In the genomic region with DNA sequence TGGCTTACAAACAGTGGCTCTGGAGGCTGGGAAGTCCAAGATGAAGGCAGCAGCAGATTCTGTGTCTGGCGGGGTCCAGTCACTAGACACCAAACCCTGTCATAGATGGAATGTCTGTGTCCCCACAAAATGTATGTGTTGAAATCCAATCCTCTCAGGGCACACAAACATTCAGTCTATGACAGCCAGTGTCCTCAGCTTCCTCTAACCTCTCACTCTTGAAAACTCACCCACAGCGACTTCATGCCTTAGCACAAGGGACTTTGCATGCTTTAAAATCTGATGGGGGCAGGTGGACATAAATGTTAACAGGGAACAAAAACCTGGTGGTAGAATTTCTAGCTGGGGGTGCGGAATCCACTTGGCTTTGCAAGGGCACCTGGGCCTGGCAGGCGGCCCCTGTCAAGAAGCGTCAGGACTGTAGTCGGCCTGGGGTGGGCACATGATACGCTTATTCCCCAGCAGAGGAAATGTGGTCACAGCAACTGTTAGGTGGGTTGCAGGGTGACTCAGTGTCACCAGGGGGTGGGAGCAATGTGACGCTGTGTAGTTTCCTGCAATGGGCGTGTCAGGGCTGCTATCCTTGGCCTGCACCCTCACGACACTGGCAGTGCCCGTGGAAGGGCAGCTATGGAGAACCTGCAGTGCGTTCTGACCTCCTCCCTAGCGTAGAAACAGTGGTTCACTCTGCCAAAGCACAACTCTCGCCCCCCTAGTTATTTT, we compare ENCODE assay signal across 10 cellular contexts. TPM values are rescaled to one million over a fixed set of nuclear protein-coding genes. Genes with fewer than 3 reads are reported as not detected.
DNase-seq lines count a peak whose midpoint lies in the region; ATAC-seq and TF ChIP-seq lines count a peak whose summit lies in the region.
"Had no signal": no experiment of that assay in that cellular context is flagged by ENCODE, and none has a peak within 500 bp of the region (broad histone marks: within the 10 kb centered on the region; RNA-seq: fewer than 3 reads in every experiment).

No MANE protein-coding gene starts in this region.

- intact Hi-C loops in left lung (cut with DNase I): no loop called here

- no peak for TF ChIP-seq CTCF in left lung (IDR thresholded peaks at IDR 0.05)

- peak overlapping the region in 1 of 2 donors; percentile 69 for H3K27ac ChIP-seq in left lung
- H3K27ac ChIP-seq: tibial artery had no signal

- no peaks in the 10 kb centered on the region for H3K36me3 ChIP-seq in left lung
- H3K36me3 ChIP-seq: tibial artery had no signal

- H3K4me1 ChIP-seq in left lung: peaks cover 0 to 70% of the 10 kb centered on the region in 2 donors

- peak; percentile 50 for ATAC-seq in HG02763 (IDR thresholded peaks at IDR 0.05; ENCODE audit: unreplicated experiment)
- ATAC-seq in left lung: peak; percentile 70
- no peak for ATAC-seq in HG02884 (IDR thresholded peaks at IDR 0.05; ENCODE audit: unreplicated experiment)
- no peak for ATAC-seq in GM19455 (IDR thresholded peaks at IDR 0.05; ENCODE audit: unreplicated experiment)

- H3K9me3 ChIP-seq in left lung: no peaks in the 10 kb centered on the region
- H3K9me3 ChIP-seq: tibial artery had no signal

- peak; percentile 82 to 85 for DNase-seq in activated CD8-positive, alpha-beta memory T cell treated with anti-CD3 and anti-CD28 coated beads for 4 hours (ENCODE audit: low read depth in 2 of 2)
- DNase-seq in left lung: peak in 1 of 2 donors; percentile 62
- peak; percentile 86 to 87 for DNase-seq in stimulated activated CD8-positive, alpha-beta memory T cell treated with anti-CD3 and anti-CD28 coated beads, Interleukin-7, amount 100 ng/mL, for 4 hours (ENCODE audit: low read depth in 2 of 2)
- no peak for DNase-seq in SKM-1 treated with dmso at 0.1 percent for 144 hours (lab: John Stamatoyannopoulos, UW; ENCODE audit: unreplicated experiment)
- DNase-seq in NCI-H1048 (lab: John Stamatoyannopoulos, UW): no peak
- DNase-seq: mesendoderm had no signal

- no peak overlapping the region for H3K4me3 ChIP-seq in left lung
- H3K4me3 ChIP-seq: tibial artery had no signal

- no peaks in the 10 kb centered on the region for H3K27me3 ChIP-seq in left lung
- H3K27me3 ChIP-seq: tibial artery had no signal

RNA-seq across cellular contexts. Expression of gene RIN3, which starts 17.7 kb away (rescaled TPM):
- 10 to 100 TPM; 25.7 to 54.8 TPM for total RNA-seq in left lung

Comparison
In these comparisons a context has a peak if more than half of its experiments do, and no peak if none do; other contexts are left out.
1. ATAC-seq: peak in HG02763 (single experiment) and left lung (single experiment); none in HG02884 (single experiment) and GM19455 (single experiment).
2. DNase-seq: peak in activated CD8-positive, alpha-beta memory T cell treated with anti-CD3 and anti-CD28 coated beads for 4 hours (2 of 2) and stimulated activated CD8-positive, alpha-beta memory T cell treated with anti-CD3 and anti-CD28 coated beads, Interleukin-7, amount 100 ng/mL, for 4 hours (2 of 2); none in SKM-1 treated with dmso at 0.1 percent for 144 hours (single experiment) and NCI-H1048 (single experiment).